In the genomic region with DNA sequence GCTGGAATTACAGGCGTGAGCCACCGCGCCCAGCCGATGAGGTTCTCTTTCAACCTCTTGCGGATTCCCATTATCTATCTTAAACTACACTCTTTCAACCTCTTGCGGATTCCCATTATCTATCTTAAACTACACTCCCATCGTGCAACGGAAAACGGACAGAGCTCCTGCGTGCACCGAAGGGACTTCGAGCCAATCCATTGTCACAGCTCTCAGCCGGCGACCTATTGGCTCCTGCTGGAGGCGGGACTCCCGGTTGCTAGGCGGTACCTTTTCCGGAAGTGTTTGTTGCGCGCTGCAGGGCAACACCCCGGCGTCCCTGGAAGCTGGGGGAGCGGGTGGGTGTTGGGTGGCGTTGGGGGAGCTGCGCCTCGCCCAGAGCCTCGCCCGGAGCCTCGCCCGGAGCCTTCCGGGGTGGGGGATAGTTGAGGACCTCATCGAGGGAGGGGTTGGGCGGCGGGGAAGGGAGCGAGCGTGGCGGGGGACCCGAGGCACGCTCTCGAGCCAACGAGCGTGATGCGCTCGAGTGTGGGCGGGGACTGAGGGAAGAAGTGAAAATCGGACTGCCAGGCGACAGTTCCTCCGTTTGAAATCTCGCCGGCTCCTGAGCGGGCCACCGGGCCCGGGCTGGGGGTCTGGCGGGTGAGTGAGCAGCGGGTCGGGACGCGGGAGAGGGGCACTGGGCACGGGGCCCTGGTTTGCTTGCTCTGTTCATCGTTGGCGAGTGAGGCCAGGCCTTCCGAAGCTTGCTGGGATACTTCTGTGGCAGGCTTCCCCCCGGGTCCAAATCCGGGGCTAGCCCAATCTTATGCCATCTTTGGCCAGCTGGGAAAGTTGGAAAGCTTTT, we compare ENCODE assay signal across 8 cellular contexts. TPM values are rescaled to one million over a fixed set of nuclear protein-coding genes. Genes with fewer than 3 reads are reported as not detected.
DNase-seq lines count a peak whose midpoint lies in the region; TF ChIP-seq lines count a peak whose summit lies in the region.

Gene CEP164 (plus strand): TSS at position 288 of the 847 bp plus-strand sequence. CDS start 10,733 bp downstream, outside the sequence.

- peak within 1 kb of the TSS in 1 of 2 experiments; percentile 31; a peak in 2 of 5 replicates for H3K4me3 Mint-ChIP-seq in H9

- H2BK12ac ChIP-seq in H9 (ENCODE audit: insufficient read length, low read depth, low read length), result no peak within 1 kb of the TSS

- H3K23ac ChIP-seq in H9 (ENCODE audit: insufficient read length, low read depth, low read length), result no peak within 1 kb of the TSS

- no peak within 1 kb of the TSS for H2AK5ac ChIP-seq in H9 (ENCODE audit: insufficient read length, low read length)

- peak within 1 kb of the TSS; percentile 67 for H3K4me3 ChIP-seq in MG63
- peak within 1 kb of the TSS; percentile 92 for H3K4me3 ChIP-seq in fibroblast of villous mesenchyme (ENCODE audit: low read depth, low read length)
- peak within 1 kb of the TSS; percentile 77 for H3K4me3 ChIP-seq in neural cell (ENCODE audit: low read length)
- H3K4me3 ChIP-seq in stomach, result peak within 1 kb of the TSS; percentile 77 to 83 (median 80)

- no CpG with 5 or more reads among the region's 64 CpGs for WGBS in H9 (ENCODE audit: extremely low coverage, insufficient read length, low lambda C conversion rate)
- WGBS in stomach, 5 donors, result 0 to 1% (median 1%) methylated on average over 26 to 64 of the region's 64 CpGs

- H3K27ac ChIP-seq in H9 (ENCODE audit: insufficient read length, low read depth, low read length) (no peak within 1 kb of the TSS), neural cell (ENCODE audit: low read length) (peak within 1 kb of the TSS; percentile 71), stomach (peak within 1 kb of the TSS; percentile 89 to 96 (median 93))

- H3K9me3 ChIP-seq in H9 (ENCODE audit: control insufficient read depth, low read depth, low read length) (no peaks in the 10 kb centered on the region), MG63 (no peaks in the 10 kb centered on the region), neural cell (ENCODE audit: low read length) (no peaks in the 10 kb centered on the region), stomach (no peaks in the 10 kb centered on the region)

- H4K20me1 ChIP-seq in H9 (ENCODE audit: control insufficient read depth, insufficient read depth, insufficient read length), result no peaks in the 10 kb centered on the region
- H4K20me1 ChIP-seq in neural cell (ENCODE audit: insufficient read depth), result no peaks in the 10 kb centered on the region

- no peak for TF ChIP-seq EP300 in neural cell (conservative IDR thresholded peaks at IDR 0.05; ENCODE audit: poor library complexity, severe bottlenecking)
- TF ChIP-seq EP300 in stomach (IDR thresholded peaks at IDR 0.05), result no peak

- H2BK20ac ChIP-seq in H9 (ENCODE audit: low read depth, low read length, poor library complexity, severe bottlenecking), result no peak within 1 kb of the TSS

- no peak within 1 kb of the TSS for H2BK120ac ChIP-seq in H9 (ENCODE audit: low read depth, low read length, poor library complexity, severe bottlenecking)

- H2AFZ ChIP-seq in H9 (ENCODE audit: low read length) (no peak within 1 kb of the TSS), neural cell (ENCODE audit: low read depth, low read length) (peak within 1 kb of the TSS; percentile 86)

- H3K4ac ChIP-seq in H9 (ENCODE audit: low read depth, low read length), result no peak within 1 kb of the TSS

- H3K9me3 Mint-ChIP-seq in H9, result no peaks in the 10 kb centered on the region; a peak in 1 of 5 replicates

- H3K4me1 Mint-ChIP-seq in H9, result no peaks in the 10 kb centered on the region

- TF ChIP-seq CTCF in H9 (conservative IDR thresholded peaks at IDR 0.05) (no peak), fibroblast of villous mesenchyme (IDR thresholded peaks at IDR 0.05; ENCODE audit: insufficient read depth, low read depth, low read length) (no peak), neural cell (IDR thresholded peaks at IDR 0.05; ENCODE audit: poor library complexity, severe bottlenecking) (peak; percentile 13), stomach (IDR thresholded peaks at IDR 0.05) (no peak)

- H3K18ac ChIP-seq in H9 (ENCODE audit: insufficient read length, low read depth, low read length), result peak within 1 kb of the TSS; percentile 81

- H3K9ac ChIP-seq in H9 (ENCODE audit: extremely low read depth, insufficient read length, low read length) (peak within 1 kb of the TSS; percentile 16), neural cell (ENCODE audit: low read length) (peak within 1 kb of the TSS; percentile 75)

- peaks cover 6% of the 10 kb centered on the region for H3K23me2 ChIP-seq in H9 (ENCODE audit: insufficient read length, low read depth, low read length, poor library complexity, severe bottlenecking)

- H4K8ac ChIP-seq in H9 (replicated peaks; ENCODE audit: insufficient read length, low read depth, low read length), result no peak within 1 kb of the TSS

- H2BK5ac ChIP-seq in H9 (ENCODE audit: insufficient read length, low read length), result no peak within 1 kb of the TSS

- H4K91ac ChIP-seq in H9 (ENCODE audit: insufficient read length, low read depth, low read length), result no peak within 1 kb of the TSS

- H3K27me3 Mint-ChIP-seq in H9 (ENCODE audit: low read depth), result no peaks in the 10 kb centered on the region

- TF ChIP-seq POLR2A in stomach (IDR thresholded peaks at IDR 0.05), result peak in 1 of 4 donors; percentile 31

- DNase-seq in ELR (ENCODE audit: low read depth), result peak; percentile 97
- peak; percentile 98 for DNase-seq in H9
- peak; percentile 98 for DNase-seq in MG63
- DNase-seq in SHP77 treated with DMSO at 0.1 percent for 48 hours (lab: John Stamatoyannopoulos, UW), result peak; percentile 94
- peak; percentile 98 for DNase-seq in activated effector memory CD4-positive, alpha-beta T cell treated with anti-CD3 and anti-CD28 coated beads, Interleukin-2, amount 50 U/mL, for 16 hours
- DNase-seq in fibroblast of villous mesenchyme (ENCODE audit: low read depth), result peak; percentile 98
- DNase-seq in stomach, result peak; percentile 95

- no peaks in the 10 kb centered on the region for H3K4me1 ChIP-seq in H9 (ENCODE audit: insufficient read depth, low read length)
- peaks cover 11 to 25% (median 19%) of the 10 kb centered on the region in 4 donors for H3K4me1 ChIP-seq in stomach

- H3K79me2 ChIP-seq in H9 (ENCODE audit: insufficient read depth, low read length), result no peaks in the 10 kb centered on the region; the same call in 1 of the 2 replicates
- H3K79me2 ChIP-seq in neural cell (replicated peaks; ENCODE audit: insufficient read depth, low read length), result no peaks in the 10 kb centered on the region

- no peaks in the 10 kb centered on the region for H3K36me3 Mint-ChIP-seq in H9 (ENCODE audit: insufficient read depth in 1 of 3, low read depth in 3 of 3)

- H3T11ph ChIP-seq in H9 (ENCODE audit: low read length), result no peak within 1 kb of the TSS

- H4K5ac ChIP-seq in H9 (ENCODE audit: insufficient read length, low read depth, low read length), result no peak within 1 kb of the TSS

- no peaks in the 10 kb centered on the region for H3F3A ChIP-seq in neural cell (ENCODE audit: insufficient read depth, low read length, poor library complexity, severe bottlenecking)

- peak within 1 kb of the TSS; percentile 73 for H3K4me2 ChIP-seq in H9 (ENCODE audit: insufficient read depth, insufficient read length, low read length)
- H3K4me2 ChIP-seq in neural cell (ENCODE audit: low read length), result peak within 1 kb of the TSS; percentile 62

- H3K79me1 ChIP-seq in H9 (ENCODE audit: insufficient read depth, low read depth, low read length, poor library complexity, severe bottlenecking), result no peaks in the 10 kb centered on the region

- peak; percentile 23 for TF ChIP-seq RAD21 in neural cell (conservative IDR thresholded peaks at IDR 0.05)

- intact Hi-C loops in stomach (cut with DNase I; ENCODE audit: low total_unique reads), result no loop called here

- no peak within 1 kb of the TSS for H3K56ac ChIP-seq in H9 (ENCODE audit: insufficient read length, low read depth, low read length)

- H3K36me3 ChIP-seq in MG63 (no peaks in the 10 kb centered on the region; the same call in 1 of the 2 replicates), neural cell (ENCODE audit: insufficient read depth, low read length) (no peaks in the 10 kb centered on the region), stomach (no peaks in the 10 kb centered on the region)

- H2BK15ac ChIP-seq in H9 (ENCODE audit: low read depth, low read length), result no peak within 1 kb of the TSS

- no peaks in the 10 kb centered on the region for H3K9me2 ChIP-seq in neural cell (ENCODE audit: insufficient read depth, low read length)

- H3K14ac ChIP-seq in H9 (ENCODE audit: insufficient read depth, low read length), result peak within 1 kb of the TSS; percentile 50; the same call in 1 of the 2 replicates

- H3K27me3 ChIP-seq in H9 (ENCODE audit: insufficient read depth, low read length) (no peaks in the 10 kb centered on the region), MG63 (no peaks in the 10 kb centered on the region), neural cell (ENCODE audit: insufficient read depth, low read depth, low read length) (no peaks in the 10 kb centered on the region), stomach (no peaks in the 10 kb centered on the region)

- H3K27ac Mint-ChIP-seq in H9, result peak within 1 kb of the TSS in 1 of 3 experiments; percentile 11; a peak in 1 of 7 replicates

RNA-seq across cellular contexts. Expression of gene CEP164, which starts in this region (rescaled TPM):
- total RNA-seq in H9 (2021) (20.7 and 24.9 TPM in 2 replicates), fibroblast of villous mesenchyme (30.3 and 33.7 TPM in 2 replicates), stomach (10 to 100 TPM; 11.7 to 40.9 (median 26.1) TPM)
- total RNA-seq in MG63 (2014; rRNA removed; shearing (Covaris generic); ENCODE audit: low replicate concordance), result 23.2 and 33.1 TPM in 2 replicates
- polyA plus RNA-seq in neural cell (27.4 and 39.7 TPM in 2 replicates), stomach (10 to 100 TPM in 2 of 3 donors, 1 to 10 TPM in 1; 9.5 to 18.6 (median 12.0) TPM)
- polyA minus RNA-seq in neural cell, result 30.9 and 37.9 TPM in 2 replicates
